In genomic region chr11:32213223-32213622, GRCh38 we compare ENCODE assay signal across 14 cellular contexts.
A peak's percentile ranks its signal among the peaks of the same experiment; 100 is the strongest.
DNase-seq lines count a peak whose midpoint lies in the region; ATAC-seq, FAIRE-seq and TF ChIP-seq lines count a peak whose summit lies in the region.
"Had no signal": no experiment of that assay in that cellular context is flagged by ENCODE, and none has a peak within 500 bp of the region (broad histone marks: within the 10 kb centered on the region; RNA-seq: fewer than 3 reads in every experiment).

No MANE protein-coding gene starts in this region.

- H3K4me3 Mint-ChIP-seq in activated T-cell treated with anti-CD3 and anti-CD28 coated beads, Interleukin-2, amount 50 U/mL, for 24 hours = no peak overlapping the region
- no peak overlapping the region for H3K4me3 Mint-ChIP-seq in naive thymus-derived CD8-positive, alpha-beta T cell
- H3K4me3 Mint-ChIP-seq: activated naive CD4-positive, alpha-beta T cell treated with anti-CD3 and anti-CD28 coated beads, Interleukin-2, amount 10 ng/mL, durations not matched to agents 7 days and 5 days; IgD-negative memory B cell had no signal

- no peak for TF ChIP-seq CTCF in AG04450 (IDR thresholded peaks at IDR 0.05; ENCODE audit: low read depth, low read length)
- no peak for TF ChIP-seq CTCF in GM13977 (IDR thresholded peaks at IDR 0.05; ENCODE audit: extremely low read depth, insufficient read depth, missing control alignments)
- no peak for TF ChIP-seq CTCF in gastrocnemius medialis (IDR thresholded peaks at IDR 0.05 in 4 of 5, conservative IDR thresholded peaks at IDR 0.05 in 1 of 5)

- no peaks in the 10 kb centered on the region for H3K27me3 ChIP-seq in AG04450 (ENCODE audit: control insufficient read depth, insufficient read depth, low read length)
- peaks cover 0 to 4% (median 0%) of the 10 kb centered on the region in 3 donors for H3K27me3 ChIP-seq in gastrocnemius medialis

- peak; percentile 23 for DNase-seq in AG04450 (ENCODE audit: low read depth, low spot score)
- DNase-seq in activated T-cell treated with anti-CD3 and anti-CD28 coated beads, Interleukin-2, amount 50 U/mL, for 24 hours = no peak
- peak; percentile 73 for DNase-seq in iris pigment epithelial cell (ENCODE audit: low read depth)
- no peak for DNase-seq in GM13977 (ENCODE audit: low spot score)
- DNase-seq in naive thymus-derived CD8-positive, alpha-beta T cell = no peak
- no peak for DNase-seq in gastrocnemius medialis
- no peak for DNase-seq in GM12891 (ENCODE audit: insufficient read length, low spot score)
- DNase-seq: activated naive CD4-positive, alpha-beta T cell treated with anti-CD3 and anti-CD28 coated beads, Interleukin-2, amount 10 ng/mL, durations not matched to agents 7 days and 5 days; left colon; NCI-H510A treated with DMSO at 0.1 percent for 48 hours; stomach; SW 1271 had no signal

- peaks cover 4% of the 10 kb centered on the region for H3K4me1 Mint-ChIP-seq in activated T-cell treated with anti-CD3 and anti-CD28 coated beads, Interleukin-2, amount 50 U/mL, for 24 hours (ENCODE audit: low read depth)
- H3K4me1 Mint-ChIP-seq in naive thymus-derived CD8-positive, alpha-beta T cell = no peaks in the 10 kb centered on the region
- H3K4me1 Mint-ChIP-seq: activated naive CD4-positive, alpha-beta T cell treated with anti-CD3 and anti-CD28 coated beads, Interleukin-2, amount 10 ng/mL, durations not matched to agents 7 days and 5 days; IgD-negative memory B cell had no signal

- CTCF ChIA-PET in AG04450 (lab: Charles Lee) = interaction anchor here (1.0 to 1.6 kb wide), 4 partner anchors 10 to 206 kb away, joined by 4 to 11 read pairs (median 4); no protein-coding TSS in a partner anchor

- intact Hi-C loops in gastrocnemius medialis (cut with DNase I; ENCODE audit: low total_unique reads) = no loop called here

- no peak overlapping the region for H3K4me3 ChIP-seq in AG04450 (ENCODE audit: low read depth, low read length)
- H3K4me3 ChIP-seq in gastrocnemius medialis = no peak overlapping the region
- H3K4me3 ChIP-seq: stomach had no signal

- in situ Hi-C loops in GM13977 (cut with MboI; ENCODE audit: low pct_unique_long_range_greater_than_20kb, low sequenced_read_pairs, unreplicated experiment) = no loop called here
- in situ Hi-C loops in gastrocnemius medialis (cut with MboI; ENCODE audit: low sequenced_read_pairs in 4 of 4) = no loop called here

- H3K36me3 ChIP-seq in gastrocnemius medialis = no peaks in the 10 kb centered on the region
- H3K36me3 ChIP-seq: stomach had no signal

- no peaks in the 10 kb centered on the region for H3K36me3 Mint-ChIP-seq in activated T-cell treated with anti-CD3 and anti-CD28 coated beads, Interleukin-2, amount 50 U/mL, for 24 hours (ENCODE audit: low read depth)
- no peaks in the 10 kb centered on the region for H3K36me3 Mint-ChIP-seq in naive thymus-derived CD8-positive, alpha-beta T cell
- H3K36me3 Mint-ChIP-seq: activated naive CD4-positive, alpha-beta T cell treated with anti-CD3 and anti-CD28 coated beads, Interleukin-2, amount 10 ng/mL, durations not matched to agents 7 days and 5 days had no signal

- ATAC-seq in GM21717 (IDR thresholded peaks at IDR 0.05; ENCODE audit: unreplicated experiment) (peak; percentile 64), gastrocnemius medialis (no peak)
- no peak for ATAC-seq in naive thymus-derived CD8-positive, alpha-beta T cell
- ATAC-seq: left colon had no signal

- TF ChIP-seq POLR2A in gastrocnemius medialis (IDR thresholded peaks at IDR 0.05) = no peak
- TF ChIP-seq POLR2A in GM12891 (IDR thresholded peaks at IDR 0.05; ENCODE audit: low read depth, low read length) = no peak

- no peaks in the 10 kb centered on the region for H3K4me1 ChIP-seq in gastrocnemius medialis
- H3K4me1 ChIP-seq: stomach had no signal

- H3K27me3 Mint-ChIP-seq in activated T-cell treated with anti-CD3 and anti-CD28 coated beads, Interleukin-2, amount 50 U/mL, for 24 hours = peaks cover 11% of the 10 kb centered on the region
- H3K27me3 Mint-ChIP-seq in naive thymus-derived CD8-positive, alpha-beta T cell = peaks cover 5 to 37% (median 11%) of the 10 kb centered on the region in 5 donors

- no peaks in the 10 kb centered on the region for H3K9me3 Mint-ChIP-seq in activated T-cell treated with anti-CD3 and anti-CD28 coated beads, Interleukin-2, amount 50 U/mL, for 24 hours
- no peaks in the 10 kb centered on the region for H3K9me3 Mint-ChIP-seq in naive thymus-derived CD8-positive, alpha-beta T cell
- H3K9me3 Mint-ChIP-seq: activated naive CD4-positive, alpha-beta T cell treated with anti-CD3 and anti-CD28 coated beads, Interleukin-2, amount 10 ng/mL, durations not matched to agents 7 days and 5 days had no signal

- H3K9me3 ChIP-seq in AG04450 (ENCODE audit: control insufficient read depth, insufficient read depth, low read length) (no peaks in the 10 kb centered on the region), gastrocnemius medialis (no peaks in the 10 kb centered on the region)
- H3K9me3 ChIP-seq: stomach had no signal

- no peak for FAIRE-seq in GM12891 (lab: Jason Lieb, UNC)

- H3K27ac ChIP-seq in AG04450 (ENCODE audit: low read depth, low read length) = no peak overlapping the region
- H3K27ac ChIP-seq in gastrocnemius medialis = no peak overlapping the region
- H3K27ac ChIP-seq: stomach had no signal

- POLR2A ChIA-PET in AG04450 (lab: Yijun Ruan, JAX) = no interaction called here
- POLR2A ChIA-PET in naive thymus-derived CD8-positive, alpha-beta T cell (lab: Charles Lee) = no interaction called here

- H3K27ac Mint-ChIP-seq in activated T-cell treated with anti-CD3 and anti-CD28 coated beads, Interleukin-2, amount 50 U/mL, for 24 hours = peak overlapping the region; percentile 30
- no peak overlapping the region for H3K27ac Mint-ChIP-seq in naive thymus-derived CD8-positive, alpha-beta T cell
- H3K27ac Mint-ChIP-seq: activated naive CD4-positive, alpha-beta T cell treated with anti-CD3 and anti-CD28 coated beads, Interleukin-2, amount 10 ng/mL, durations not matched to agents 7 days and 5 days; IgD-negative memory B cell had no signal

TF ChIP-seq in GM12891, 5 proteins besides CTCF, POLR2A, EP300 and RAD21:
- TF ChIP-seq POU2F2 (IDR thresholded peaks at IDR 0.05; ENCODE audit: low read depth, low read length) (no peak), POLR2AphosphoS5 (IDR thresholded peaks at IDR 0.05; ENCODE audit: low read depth, low read length) (no peak), TAF1 (IDR thresholded peaks at IDR 0.05; ENCODE audit: low read depth, low read length) (no peak), SPI1 (IDR thresholded peaks at IDR 0.05; ENCODE audit: low read depth, low read length) (no peak), PAX5 (IDR thresholded peaks at IDR 0.05; ENCODE audit: insufficient read depth, low read length, severe bottlenecking) (no peak)

Comparison
In these comparisons a context has a peak if more than half of its experiments do, and no peak if none do; other contexts are left out.
1. DNase-seq: peak in AG04450 (single experiment) and iris pigment epithelial cell (single experiment); none in activated T-cell treated with anti-CD3 and anti-CD28 coated beads, Interleukin-2, amount 50 U/mL, for 24 hours (single experiment), GM13977 (single experiment), naive thymus-derived CD8-positive, alpha-beta T cell (0 of 10), gastrocnemius medialis (0 of 2) and GM12891 (single experiment).